In genomic region chr17:62703269-62703775, GRCh38 we compare ENCODE assay signal across 8 cellular contexts.
DNase-seq lines count a peak whose midpoint lies in the region; ATAC-seq and TF ChIP-seq lines count a peak whose summit lies in the region.

No MANE protein-coding gene starts in this region.

- peaks cover 24% of the 10 kb centered on the region for H3K27me3 Mint-ChIP-seq in activated CD8-positive, alpha-beta T cell treated with anti-CD3 and anti-CD28 coated beads for 36 hours

- peaks cover 17% of the 10 kb centered on the region for H3K4me1 Mint-ChIP-seq in activated CD8-positive, alpha-beta T cell treated with anti-CD3 and anti-CD28 coated beads for 36 hours (ENCODE audit: low read depth)

- H3K4me1 ChIP-seq in iPS-18a (ENCODE audit: control insufficient read depth, low read depth, low read length) (peaks cover 28% of the 10 kb centered on the region), subcutaneous abdominal adipose tissue (ENCODE audit: control insufficient read depth in 5 of 5, insufficient read depth in 5 of 5, low read length in 5 of 5) (peaks cover 4 to 41% (median 23%) of the 10 kb centered on the region in 5 donors)

- H3K27ac ChIP-seq in iPS-18a (ENCODE audit: low read length) (no peak overlapping the region), subcutaneous abdominal adipose tissue (ENCODE audit: low read depth, low read length) (peak overlapping the region; percentile 75)

- CTCF ChIA-PET in activated CD8-positive, alpha-beta T cell treated with anti-CD3 and anti-CD28 coated beads for 36 hours (lab: Charles Lee), result interaction anchor here (0.6 to 1.0 kb wide), 4 partner anchors 18 to 703 kb away, joined by 3 to 9 read pairs (median 3); no protein-coding TSS in a partner anchor

- H3K4me3 ChIP-seq in iPS-18a (ENCODE audit: low read length) (peak overlapping the region; percentile 49), subcutaneous abdominal adipose tissue (ENCODE audit: low read depth in 1 of 5, low read length in 5 of 5) (peak overlapping the region in 4 of 5 donors; percentile 36 to 68 (median 66))

- intact Hi-C loops in activated CD8-positive, alpha-beta T cell treated with anti-CD3 and anti-CD28 coated beads for 36 hours (cut with micrococcal nuclease), result loop anchor here (1.0 kb wide), 1 partner anchor 265 kb away; no protein-coding TSS in a partner anchor

- TF ChIP-seq CTCF in activated CD8-positive, alpha-beta T cell treated with anti-CD3 and anti-CD28 coated beads for 36 hours (IDR thresholded peaks at IDR 0.05), result no peak

- H3K9ac ChIP-seq in iPS-18a (ENCODE audit: low read length) (no peak overlapping the region), subcutaneous abdominal adipose tissue (ENCODE audit: low read length in 5 of 5) (peak overlapping the region in 1 of 5 donors; percentile 20)

- H3K9me3 ChIP-seq in iPS-18a (ENCODE audit: control insufficient read depth, low read depth, low read length) (no peaks in the 10 kb centered on the region), subcutaneous abdominal adipose tissue (ENCODE audit: control insufficient read depth in 5 of 5, low read length in 5 of 5) (no peaks in the 10 kb centered on the region)

- POLR2A ChIA-PET in activated CD8-positive, alpha-beta T cell treated with anti-CD3 and anti-CD28 coated beads for 36 hours (lab: Charles Lee), result no interaction called here

- DNase-seq in COLO668 (lab: John Stamatoyannopoulos, UW; ENCODE audit: unreplicated experiment), result peak; percentile 17
- DNase-seq in activated CD8-positive, alpha-beta T cell treated with anti-CD3 and anti-CD28 coated beads for 36 hours, result peak; percentile 54
- no peak for DNase-seq in iPS-NIHi11 (ENCODE audit: low spot score)
- no peak for DNase-seq in SHP77 treated with DMSO at 0.1 percent for 48 hours (lab: John Stamatoyannopoulos, UW)

- H3K27ac Mint-ChIP-seq in activated CD8-positive, alpha-beta T cell treated with anti-CD3 and anti-CD28 coated beads for 36 hours, result no peak overlapping the region

- peak overlapping the region; percentile 40 for H3K4me3 Mint-ChIP-seq in activated CD8-positive, alpha-beta T cell treated with anti-CD3 and anti-CD28 coated beads for 36 hours

- H3K36me3 Mint-ChIP-seq in activated CD8-positive, alpha-beta T cell treated with anti-CD3 and anti-CD28 coated beads for 36 hours (ENCODE audit: low read depth), result no peaks in the 10 kb centered on the region

- H3K9me3 Mint-ChIP-seq in activated CD8-positive, alpha-beta T cell treated with anti-CD3 and anti-CD28 coated beads for 36 hours, result peaks cover 2% of the 10 kb centered on the region

- H3K27me3 ChIP-seq in iPS-18a (ENCODE audit: control insufficient read depth, insufficient read depth, low read length), result peaks cover 35% of the 10 kb centered on the region
- peaks cover 0 to 6% (median 3%) of the 10 kb centered on the region in 5 donors for H3K27me3 ChIP-seq in subcutaneous abdominal adipose tissue (ENCODE audit: control insufficient read depth in 5 of 5, insufficient read depth in 4 of 5, low read length in 5 of 5)

- H3K36me3 ChIP-seq in iPS-18a (ENCODE audit: control insufficient read depth, low read depth, low read length) (no peaks in the 10 kb centered on the region), subcutaneous abdominal adipose tissue (ENCODE audit: control insufficient read depth in 5 of 5, insufficient read depth in 5 of 5, low read length in 5 of 5) (no peaks in the 10 kb centered on the region)

- ATAC-seq in HG02759 (IDR thresholded peaks at IDR 0.05; ENCODE audit: unreplicated experiment) (peak; percentile 10), GM21390 (IDR thresholded peaks at IDR 0.05; ENCODE audit: unreplicated experiment) (no peak)
- ATAC-seq in activated CD8-positive, alpha-beta T cell treated with anti-CD3 and anti-CD28 coated beads for 36 hours, result peak; percentile 55

Comparison
In these comparisons a context has a peak if more than half of its experiments do, and no peak if none do; other contexts are left out.
1. DNase-seq: peak in COLO668 (single experiment) and activated CD8-positive, alpha-beta T cell treated with anti-CD3 and anti-CD28 coated beads for 36 hours (single experiment); none in iPS-NIHi11 (single experiment) and SHP77 treated with DMSO at 0.1 percent for 48 hours (single experiment).